In the genomic region with DNA sequence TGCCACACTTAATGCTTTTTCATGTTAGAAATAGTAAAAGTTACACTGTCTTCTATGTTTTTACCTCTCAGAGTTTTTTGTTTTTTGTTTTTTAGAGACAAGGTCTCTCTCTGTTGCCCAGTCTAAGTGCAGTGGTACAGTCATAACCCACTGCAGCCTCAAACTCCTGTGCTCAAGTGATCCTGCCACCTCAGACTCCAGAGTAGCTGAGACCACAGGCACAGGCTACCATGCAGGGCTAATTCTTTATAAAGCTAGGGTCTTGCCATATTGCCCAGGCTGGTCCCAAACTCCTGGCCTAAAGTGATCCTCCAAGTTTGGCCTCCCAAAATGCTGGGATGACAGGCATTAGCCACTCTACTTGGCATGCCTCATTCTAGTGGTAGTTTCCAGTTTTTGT, we compare ENCODE assay signal across 32 cellular contexts. TPM values are rescaled to one million over a fixed set of nuclear protein-coding genes. Genes with fewer than 3 reads are reported as not detected.
DNase-seq lines count a peak whose midpoint lies in the region; ATAC-seq, FAIRE-seq and TF ChIP-seq lines count a peak whose summit lies in the region.
"Had no signal": no experiment of that assay in that cellular context is flagged by ENCODE, and none has a peak within 500 bp of the region (broad histone marks: within the 10 kb centered on the region; RNA-seq: fewer than 3 reads in every experiment).

No MANE protein-coding gene starts in this region.

- intact Hi-C loops in activated CD4-positive, alpha-beta T cell treated with anti-CD3 and anti-CD28 coated beads for 36 hours (cut with DNase I, micrococcal nuclease): loop anchor here (2.0 to 10.0 kb wide), 3 partner anchors 69 to 201 kb away; no protein-coding TSS in a partner anchor
- intact Hi-C loops in activated CD4-positive, alpha-beta T cell treated with anti-CD3 and anti-CD28 coated beads, Interleukin-2, amount 10 ng/mL, durations not matched to agents 24 days and 14 days (cut with micrococcal nuclease): loop anchor here (2.0 to 5.0 kb wide), 5 partner anchors 31 to 121 kb away; partner anchors contain the start of gene STAT1

- H4K8ac ChIP-seq in neuronal stem cell (ENCODE audit: low read depth, low read length): no peak overlapping the region

- H2BK5ac ChIP-seq in neuronal stem cell (ENCODE audit: low read length): no peak overlapping the region

- no peak for TF ChIP-seq RAD21 in A549 (conservative IDR thresholded peaks at IDR 0.05 in 1 of 2, IDR thresholded peaks at IDR 0.05 in 1 of 2)

- no peak overlapping the region for H2AFZ ChIP-seq in neuronal stem cell (ENCODE audit: low read length)

- H3K27me3 Mint-ChIP-seq in activated CD4-positive, alpha-beta T cell treated with anti-CD3 and anti-CD28 coated beads for 36 hours: no peaks in the 10 kb centered on the region
- H3K27me3 Mint-ChIP-seq in activated CD4-positive, alpha-beta T cell treated with anti-CD3 and anti-CD28 coated beads, Interleukin-2, amount 10 ng/mL, durations not matched to agents 24 days and 14 days: no peaks in the 10 kb centered on the region
- H3K27me3 Mint-ChIP-seq in WTC11 (ENCODE audit: low read depth): no peaks in the 10 kb centered on the region
- no peaks in the 10 kb centered on the region for H3K27me3 Mint-ChIP-seq in memory B cell
- H3K27me3 Mint-ChIP-seq: central memory CD8-positive, alpha-beta T cell had no signal

- H3K9ac ChIP-seq in neuronal stem cell (ENCODE audit: low read depth, low read length, poor library complexity): no peak overlapping the region

- H3K36me3 Mint-ChIP-seq in activated CD4-positive, alpha-beta T cell treated with anti-CD3 and anti-CD28 coated beads for 36 hours (ENCODE audit: low read depth): peaks cover 56% of the 10 kb centered on the region
- peaks cover 62% of the 10 kb centered on the region for H3K36me3 Mint-ChIP-seq in activated CD4-positive, alpha-beta T cell treated with anti-CD3 and anti-CD28 coated beads, Interleukin-2, amount 10 ng/mL, durations not matched to agents 24 days and 14 days (ENCODE audit: low read depth)
- H3K36me3 Mint-ChIP-seq in WTC11 (peaks cover 43% of the 10 kb centered on the region), memory B cell (peaks cover 15% of the 10 kb centered on the region)

- no peak for TF ChIP-seq EP300 in A549 (IDR thresholded peaks at IDR 0.05)

- no peak overlapping the region for H3K23ac ChIP-seq in neuronal stem cell (ENCODE audit: low read depth, low read length, poor library complexity)

- no peaks in the 10 kb centered on the region for H3K9me3 Mint-ChIP-seq in activated CD4-positive, alpha-beta T cell treated with anti-CD3 and anti-CD28 coated beads for 36 hours (ENCODE audit: low read depth)
- peaks cover 8% of the 10 kb centered on the region for H3K9me3 Mint-ChIP-seq in activated CD4-positive, alpha-beta T cell treated with anti-CD3 and anti-CD28 coated beads, Interleukin-2, amount 10 ng/mL, durations not matched to agents 24 days and 14 days
- H3K9me3 Mint-ChIP-seq in WTC11 (no peaks in the 10 kb centered on the region), memory B cell (no peaks in the 10 kb centered on the region)
- H3K9me3 Mint-ChIP-seq: central memory CD8-positive, alpha-beta T cell had no signal

- H3K4me1 ChIP-seq in A549 (peaks cover 84% of the 10 kb centered on the region), neuronal stem cell (ENCODE audit: control insufficient read depth in 2 of 2, insufficient read depth in 1 of 2, low read depth in 1 of 2, low read length in 2 of 2) (no peaks in the 10 kb centered on the region)
- H3K4me1 ChIP-seq: prostate gland, SJCRH30, upper lobe of right lung had no signal

- ATAC-seq in activated CD4-positive, alpha-beta T cell treated with anti-CD3 and anti-CD28 coated beads for 36 hours: no peak
- ATAC-seq in A549 (peak in 1 of 2 experiments; percentile 18; a peak in 2 of 6 replicates), WTC11 (no peak), memory B cell (ENCODE audit: low read depth) (no peak)
- ATAC-seq: upper lobe of right lung had no signal

- H3K27ac ChIP-seq in A549 (peak overlapping the region in 1 of 2 experiments; percentile 33; a peak in 3 of 6 replicates), neuronal stem cell (replicated peaks; ENCODE audit: low read length) (no peak overlapping the region)
- H3K27ac ChIP-seq: 22Rv1, esophagus muscularis mucosa, left ventricle myocardium inferior, prostate gland, sigmoid colon, SJCRH30, upper lobe of right lung had no signal

- H2BK15ac ChIP-seq in neuronal stem cell (ENCODE audit: low read length): no peak overlapping the region

- H3K4me1 Mint-ChIP-seq in activated CD4-positive, alpha-beta T cell treated with anti-CD3 and anti-CD28 coated beads for 36 hours: peaks cover 62% of the 10 kb centered on the region
- H3K4me1 Mint-ChIP-seq in activated CD4-positive, alpha-beta T cell treated with anti-CD3 and anti-CD28 coated beads, Interleukin-2, amount 10 ng/mL, durations not matched to agents 24 days and 14 days: peaks cover 39% of the 10 kb centered on the region
- H3K4me1 Mint-ChIP-seq in WTC11: no peaks in the 10 kb centered on the region
- peaks cover 3% of the 10 kb centered on the region for H3K4me1 Mint-ChIP-seq in memory B cell

- no peak overlapping the region for H3K18ac ChIP-seq in neuronal stem cell (ENCODE audit: low read length)

- no peaks in the 10 kb centered on the region for H3K27me3 ChIP-seq in neuronal stem cell (ENCODE audit: control insufficient read depth in 3 of 3, insufficient read depth in 3 of 3, low read depth in 1 of 3, low read length in 3 of 3)
- H3K27me3 ChIP-seq: esophagus muscularis mucosa, sigmoid colon, SJCRH30, upper lobe of right lung had no signal

- H3K27ac Mint-ChIP-seq in activated CD4-positive, alpha-beta T cell treated with anti-CD3 and anti-CD28 coated beads for 36 hours: peak overlapping the region; percentile 68
- no peak overlapping the region for H3K27ac Mint-ChIP-seq in activated CD4-positive, alpha-beta T cell treated with anti-CD3 and anti-CD28 coated beads, Interleukin-2, amount 10 ng/mL, durations not matched to agents 24 days and 14 days
- 0 out of 2 replicates have a peak overlapping the region, but pooled peaks have one; percentile 57 for H3K27ac Mint-ChIP-seq in WTC11
- H3K27ac Mint-ChIP-seq in memory B cell: peak overlapping the region; percentile 60

- no peak overlapping the region for H3K4me3 ChIP-seq in A549
- no peak overlapping the region for H3K4me3 ChIP-seq in neuronal stem cell (ENCODE audit: low read length in 2 of 2)
- H3K4me3 ChIP-seq: esophagus muscularis mucosa, left ventricle myocardium inferior, prostate gland, sigmoid colon, SJCRH30, upper lobe of right lung had no signal

- H3K36me3 ChIP-seq in neuronal stem cell (replicated peaks in 1 of 2; ENCODE audit: control insufficient read depth in 2 of 2, insufficient read depth in 2 of 2, low read length in 2 of 2): peaks cover 0 to 69% of the 10 kb centered on the region in 2 donors
- H3K36me3 ChIP-seq: prostate gland had no signal

- no peak overlapping the region for H3K14ac ChIP-seq in neuronal stem cell (ENCODE audit: low read length)

- H2BK120ac ChIP-seq in neuronal stem cell (ENCODE audit: low read depth, low read length): no peak overlapping the region

- TF ChIP-seq CTCF in A549 (IDR thresholded peaks at IDR 0.05) (no peak), WTC11 (IDR thresholded peaks at IDR 0.05) (no peak)

- peak overlapping the region; percentile 3; the same call in 2 of the 3 replicates for H3K4me2 ChIP-seq in A549
- H3K4me2 ChIP-seq in neuronal stem cell (ENCODE audit: insufficient read depth, low read length, poor library complexity, severe bottlenecking): no peak overlapping the region

- CTCF ChIA-PET in activated CD4-positive, alpha-beta T cell treated with anti-CD3 and anti-CD28 coated beads for 36 hours (lab: Charles Lee): interaction anchor here (0.5 to 1.5 kb wide), 4 partner anchors 10 to 250 kb away, joined by 3 to 4 read pairs (median 3); no protein-coding TSS in a partner anchor
- CTCF ChIA-PET in A549 (lab: Yijun Ruan, JAX) (interaction anchor here (1.2 to 1.8 kb wide), 3 partner anchors 11 to 63 kb away, joined by 3 to 7 read pairs (median 3); no protein-coding TSS in a partner anchor), WTC11 (lab: Charles Lee) (no interaction called here)

- no peak overlapping the region for H4K91ac ChIP-seq in neuronal stem cell (ENCODE audit: low read depth, low read length, poor library complexity)

- no peak for FAIRE-seq in A549 (lab: Jason Lieb, UNC)

- H3K4me3 Mint-ChIP-seq in activated CD4-positive, alpha-beta T cell treated with anti-CD3 and anti-CD28 coated beads for 36 hours: no peak overlapping the region
- H3K4me3 Mint-ChIP-seq in activated CD4-positive, alpha-beta T cell treated with anti-CD3 and anti-CD28 coated beads, Interleukin-2, amount 10 ng/mL, durations not matched to agents 24 days and 14 days: no peak overlapping the region
- H3K4me3 Mint-ChIP-seq in WTC11: no peak overlapping the region
- no peak overlapping the region for H3K4me3 Mint-ChIP-seq in memory B cell
- H3K4me3 Mint-ChIP-seq: central memory CD8-positive, alpha-beta T cell had no signal

- no peak overlapping the region for H2AK5ac ChIP-seq in neuronal stem cell (ENCODE audit: low read depth, low read length)

- no peak for TF ChIP-seq POLR2A in A549 (IDR thresholded peaks at IDR 0.05; ENCODE audit: low read length)

- no peaks in the 10 kb centered on the region for H3K79me1 ChIP-seq in neuronal stem cell (ENCODE audit: low read depth, low read length)

- H3K9me3 ChIP-seq in A549: no peaks in the 10 kb centered on the region
- no peaks in the 10 kb centered on the region for H3K9me3 ChIP-seq in neuronal stem cell (replicated peaks in 1 of 2; ENCODE audit: control insufficient read depth in 2 of 2, insufficient read depth in 1 of 2, low read depth in 1 of 2, low read length in 2 of 2)
- H3K9me3 ChIP-seq: Caco-2, esophagus muscularis mucosa, left ventricle myocardium inferior, prostate gland, sigmoid colon, SJCRH30, upper lobe of right lung had no signal

- no peak overlapping the region for H2BK12ac ChIP-seq in neuronal stem cell (ENCODE audit: low read length)

- DNase-seq in activated CD4-positive, alpha-beta T cell treated with anti-CD3 and anti-CD28 coated beads for 36 hours: no peak
- DNase-seq in activated CD4-positive, alpha-beta T cell treated with anti-CD3 and anti-CD28 coated beads, Interleukin-2, amount 10 ng/mL, durations not matched to agents 24 days and 14 days: no peak
- DNase-seq in A549 (ENCODE audit: low read depth in 1 of 2, low spot score in 1 of 2) (no peak), WTC11 (ENCODE audit: low spot score) (no peak), memory B cell (ENCODE audit: low spot score in 2 of 2) (no peak), NCI-H345 (lab: John Stamatoyannopoulos, UW) (no peak), DMS153 treated with DMSO at 0.1 percent for 48 hours (lab: John Stamatoyannopoulos, UW; ENCODE audit: unreplicated experiment) (no peak), neuronal stem cell (ENCODE audit: low spot score) (no peak)
- DNase-seq: activated CD4-positive, alpha-beta T cell treated with anti-CD3 and anti-CD28 coated beads, Interleukin-2, amount 50 U/mL, for 1 hour; activated CD8-positive, alpha-beta memory T cell treated with anti-CD3 and anti-CD28 coated beads, Interleukin-2, amount 50 U/mL, for 48 hours; activated effector memory CD4-positive, alpha-beta T cell treated with Interleukin-2 at 50 U/mL for 16 hours; C1 segment of cervical spinal cord; Caco-2; dermis blood vessel endothelial cell; DND-41; foreskin fibroblast; GF-D8; left ventricle myocardium inferior; NCI-H1092; NCI-H187; NCI-H510A; sigmoid colon; SJCRH30; stimulated activated CD4-positive, alpha-beta T cell treated with anti-CD3 and anti-CD28 coated beads, Interleukin-4, amount 100 ng/mL, for 1 hour; substantia nigra; SW 1271; T1000; upper lobe of right lung had no signal

- H3K4ac ChIP-seq in neuronal stem cell (ENCODE audit: low read length): no peak overlapping the region

- POLR2A ChIA-PET in activated CD4-positive, alpha-beta T cell treated with anti-CD3 and anti-CD28 coated beads for 36 hours (lab: Charles Lee): no interaction called here
- POLR2A ChIA-PET in A549 (lab: Yijun Ruan, JAX) (no interaction called here), WTC11 (lab: Charles Lee) (no interaction called here)

RNA-seq across cellular contexts. Expression of gene GLS, which starts 33.1 kb away (rescaled TPM):
- 100 to 1,000 TPM; 136 to 242 TPM for total RNA-seq in activated CD4-positive, alpha-beta T cell treated with anti-CD3 and anti-CD28 coated beads for 36 hours
- total RNA-seq in activated CD4-positive, alpha-beta T cell treated with anti-CD3 and anti-CD28 coated beads, Interleukin-2, amount 10 ng/mL, durations not matched to agents 24 days and 14 days: 256 and 266 TPM in 2 replicates
- polyA plus RNA-seq in A549 (2011; rRNA removed) (221 and 269 TPM in 2 replicates), A549 (2017; fragmentation: RNase III; extraction: RNeasy Plus Mini Kit Qiagen cat#74134 plus additional on column Dnase treatment) (270 to 321 TPM (median 286 TPM) in 3 replicates)
- polyA plus RNA-seq in A549 (2012; cell fraction: cytosol; rRNA removed): 27.9 and 32.7 TPM in 2 replicates
- 49.7 and 80.3 TPM in 2 replicates for polyA plus RNA-seq in A549 (2012; cell fraction: nucleus; rRNA removed)
- polyA minus RNA-seq in A549 (2011; rRNA and poly(A)+ RNA removed): 194 and 213 TPM in 2 replicates
- 102 to 115 TPM (median 102 TPM) in 3 replicates for total RNA-seq in WTC11 (2021)
- polyA plus RNA-seq in neuronal stem cell (2013, experiment 1 of 2): 23.2 TPM
- 24.7 TPM for polyA plus RNA-seq in neuronal stem cell (2013, experiment 2 of 2)
